Comparison of ENCODE assay signal across 9 cellular contexts in genomic region chr2:165697727-165698620, GRCh38.
DNase-seq lines count a peak whose midpoint lies in the region; ATAC-seq, FAIRE-seq and TF ChIP-seq lines count a peak whose summit lies in the region.
"Had no signal": no experiment of that assay in that cellular context is flagged by ENCODE, and none has a peak within 500 bp of the region (broad histone marks: within the 10 kb centered on the region; RNA-seq: fewer than 3 reads in every experiment).

No MANE protein-coding gene starts in this region.

- no peak for FAIRE-seq in pancreas (lab: Jason Lieb, UNC)

- H3K27ac Mint-ChIP-seq in activated CD4-positive, alpha-beta T cell treated with anti-CD3 and anti-CD28 coated beads for 36 hours, result no peak overlapping the region
- H3K27ac Mint-ChIP-seq: activated B cell treated with CpG ODN at 0.5 μM for 24 hours had no signal

- H3K27me3 ChIP-seq in PC-3 (ENCODE audit: low read length), result 0 out of 2 replicates have a peak, but pooled peaks cover 3% of the 10 kb centered on the region
- no peaks in the 10 kb centered on the region for H3K27me3 ChIP-seq in pancreas

- H3K9me3 Mint-ChIP-seq in activated CD4-positive, alpha-beta T cell treated with anti-CD3 and anti-CD28 coated beads for 36 hours (ENCODE audit: low read depth), result no peaks in the 10 kb centered on the region
- H3K9me3 Mint-ChIP-seq: activated B cell treated with CpG ODN at 0.5 μM for 24 hours had no signal

- CTCF ChIA-PET in PC-3 (lab: Charles Lee), result interaction anchor here (0.6 to 1.1 kb wide), 2 partner anchors 177 to 290 kb away, joined by 3 to 4 read pairs; no protein-coding TSS in a partner anchor
- CTCF ChIA-PET in activated CD4-positive, alpha-beta T cell treated with anti-CD3 and anti-CD28 coated beads for 36 hours (lab: Charles Lee), result interaction anchor here (0.9 kb wide), 1 partner anchor 176 kb away, joined by 3 read pairs; no protein-coding TSS in a partner anchor

- H3K4me3 Mint-ChIP-seq in activated CD4-positive, alpha-beta T cell treated with anti-CD3 and anti-CD28 coated beads for 36 hours, result no peak overlapping the region
- H3K4me3 Mint-ChIP-seq: activated B cell treated with CpG ODN at 0.5 μM for 24 hours had no signal

- DNase-seq in PC-3 (no peak), pancreas (no peak), caudate nucleus (lab: John Stamatoyannopoulos, UW) (no peak)
- no peak for DNase-seq in activated CD4-positive, alpha-beta T cell treated with anti-CD3 and anti-CD28 coated beads for 36 hours
- DNase-seq: activated B cell treated with CpG ODN at 0.5 μM for 24 hours had no signal

- no peak overlapping the region for H3K4me3 ChIP-seq in PC-3 (ENCODE audit: low read length)
- H3K4me3 ChIP-seq in pancreas, result no peak overlapping the region
- H3K4me3 ChIP-seq: lung had no signal

- peak overlapping the region; percentile 40 for H2AFZ ChIP-seq in PC-3 (ENCODE audit: low read length)

- no peaks in the 10 kb centered on the region for H3K9me2 ChIP-seq in PC-3 (replicated peaks; ENCODE audit: low read length)

- H3K27ac ChIP-seq in PC-3 (ENCODE audit: low read length) (no peak overlapping the region), pancreas (no peak overlapping the region), caudate nucleus (ENCODE audit: low read depth, low read length) (no peak overlapping the region)

- H3K4me2 ChIP-seq in PC-3 (ENCODE audit: low read length), result no peak overlapping the region

- no TSS peak for BruUV-seq in PC-3 (replicated peaks; lab: Mats Ljungman, UMichigan)

- TF ChIP-seq CTCF in PC-3 (conservative IDR thresholded peaks at IDR 0.05; ENCODE audit: low read depth, low read length) (no peak), pancreas (IDR thresholded peaks at IDR 0.05) (no peak)

- no peaks in the 10 kb centered on the region for H3F3A ChIP-seq in PC-3 (ENCODE audit: low read length, unreplicated experiment)

- H3K4me1 ChIP-seq in PC-3 (ENCODE audit: insufficient read depth, low read length) (no peaks in the 10 kb centered on the region), pancreas (no peaks in the 10 kb centered on the region)

- H3K36me3 Mint-ChIP-seq in activated CD4-positive, alpha-beta T cell treated with anti-CD3 and anti-CD28 coated beads for 36 hours (ENCODE audit: low read depth), result no peaks in the 10 kb centered on the region

- no peaks in the 10 kb centered on the region for H3K36me3 ChIP-seq in PC-3 (ENCODE audit: low read depth, low read length)
- no peaks in the 10 kb centered on the region for H3K36me3 ChIP-seq in pancreas

- intact Hi-C loops in PC-3 (cut with micrococcal nuclease), result loop anchor here (1.0 to 10.0 kb wide), 8 partner anchors 79 to 1002 kb away; partner anchors contain the start of gene SCN2A
- intact Hi-C loops in pancreas (cut with DNase I), result no loop called here
- intact Hi-C loops in activated CD4-positive, alpha-beta T cell treated with anti-CD3 and anti-CD28 coated beads for 36 hours (cut with DNase I, micrococcal nuclease), result loop anchor here (2.0 to 5.0 kb wide), 3 partner anchors 174 to 297 kb away; no protein-coding TSS in a partner anchor

- H3K9me3 ChIP-seq in PC-3 (ENCODE audit: low read length) (no peaks in the 10 kb centered on the region), pancreas (no peaks in the 10 kb centered on the region)

- no peaks in the 10 kb centered on the region for H3K79me2 ChIP-seq in PC-3 (ENCODE audit: low read length)

- no peaks in the 10 kb centered on the region for H4K20me1 ChIP-seq in PC-3 (ENCODE audit: low read length)

- no peak overlapping the region for H3K9ac ChIP-seq in PC-3 (ENCODE audit: low read length)

- no peaks in the 10 kb centered on the region for H3K4me1 Mint-ChIP-seq in activated CD4-positive, alpha-beta T cell treated with anti-CD3 and anti-CD28 coated beads for 36 hours

- ATAC-seq in GM19467 (IDR thresholded peaks at IDR 0.05; ENCODE audit: unreplicated experiment) (peak; percentile 17), HG03159 (IDR thresholded peaks at IDR 0.05; ENCODE audit: unreplicated experiment) (peak; percentile 5), PC-3 (peak; percentile 51), pancreas (peak in 3 of 4 donors; percentile 28 to 72 (median 50)), HG03442 (IDR thresholded peaks at IDR 0.05; ENCODE audit: unreplicated experiment) (no peak)
- no peak for ATAC-seq in activated CD4-positive, alpha-beta T cell treated with anti-CD3 and anti-CD28 coated beads for 36 hours

- POLR2A ChIA-PET in PC-3 (lab: Charles Lee; ENCODE audit: unreplicated experiment), result no interaction called here
- POLR2A ChIA-PET in activated CD4-positive, alpha-beta T cell treated with anti-CD3 and anti-CD28 coated beads for 36 hours (lab: Charles Lee), result no interaction called here

- H3K27me3 Mint-ChIP-seq in activated CD4-positive, alpha-beta T cell treated with anti-CD3 and anti-CD28 coated beads for 36 hours, result peaks cover 2% of the 10 kb centered on the region
- H3K27me3 Mint-ChIP-seq: activated B cell treated with CpG ODN at 0.5 μM for 24 hours had no signal

- WGBS in pancreas, 2 donors, result 78 to 83% methylated on average over 4 of the region's 4 CpGs

Comparison
In these comparisons a context has a peak if more than half of its experiments do, and no peak if none do; other contexts are left out.
1. ATAC-seq: peak in GM19467 (single experiment), HG03159 (single experiment), PC-3 (single experiment) and pancreas (3 of 4); none in HG03442 (single experiment) and activated CD4-positive, alpha-beta T cell treated with anti-CD3 and anti-CD28 coated beads for 36 hours (single experiment).
2. intact Hi-C loops: an anchor here in PC-3 (1.0 to 10.0 kb wide) and activated CD4-positive, alpha-beta T cell treated with anti-CD3 and anti-CD28 coated beads for 36 hours (2.0 to 5.0 kb wide); none called in pancreas.